In genomic region chr1:116910379-116911165, GRCh38 we compare ENCODE assay signal across 8 cellular contexts.
DNase-seq lines count a peak whose midpoint lies in the region; ATAC-seq lines count a peak whose summit lies in the region.
"Had no signal": no experiment of that assay in that cellular context is flagged by ENCODE, and none has a peak within 500 bp of the region (broad histone marks: within the 10 kb centered on the region; RNA-seq: fewer than 3 reads in every experiment).

No MANE protein-coding gene starts in this region.

- H3K9ac ChIP-seq in adipocyte (ENCODE audit: low read length): peak overlapping the region; percentile 82
- H3K9ac ChIP-seq in iPS-18a (ENCODE audit: low read length): peak overlapping the region; percentile 76

- no peaks in the 10 kb centered on the region for H3K36me3 ChIP-seq in adipocyte (ENCODE audit: control insufficient read depth, insufficient read depth, low read length, severe bottlenecking)
- no peaks in the 10 kb centered on the region for H3K36me3 ChIP-seq in iPS-18a (ENCODE audit: control insufficient read depth, low read depth, low read length)

- H3K27ac ChIP-seq in iPS-18a (ENCODE audit: low read length): no peak overlapping the region

- peak; percentile 17 for DNase-seq in RKO (ENCODE audit: low spot score)
- DNase-seq in adipocyte (ENCODE audit: low read depth): peak; percentile 64
- DNase-seq in stimulated activated CD4-positive, alpha-beta T cell treated with anti-CD3 and anti-CD28 coated beads, Interleukin-12 subunit alpha, Interleukin-12 subunit beta, amount 100 ng/mL, for 48 hours (ENCODE audit: low read depth in 2 of 3, low spot score in 1 of 3): peak; percentile 11 to 23 (median 22)
- no peak for DNase-seq in NAMALWA (ENCODE audit: low spot score)
- no peak for DNase-seq in NCI-H226
- DNase-seq: activated B cell treated with CpG ODN at 0.5 μM for 24 hours had no signal

- H3K4me1 ChIP-seq in adipocyte (ENCODE audit: control insufficient read depth, insufficient read depth, low read length) (peaks cover 15% of the 10 kb centered on the region), iPS-18a (ENCODE audit: control insufficient read depth, low read depth, low read length) (peaks cover 21% of the 10 kb centered on the region)

- peak overlapping the region; percentile 84 for H3K4me3 ChIP-seq in adipocyte (ENCODE audit: low read length)
- peak overlapping the region; percentile 91 for H3K4me3 ChIP-seq in iPS-18a (ENCODE audit: low read length)

- no peaks in the 10 kb centered on the region for H3K9me3 ChIP-seq in adipocyte (ENCODE audit: control insufficient read depth, low read length)
- H3K9me3 ChIP-seq in iPS-18a (ENCODE audit: control insufficient read depth, low read depth, low read length): no peaks in the 10 kb centered on the region

- peak; percentile 45 for ATAC-seq in GM18498 (IDR thresholded peaks at IDR 0.05; ENCODE audit: unreplicated experiment)

- H3K27me3 ChIP-seq in adipocyte (replicated peaks; ENCODE audit: control insufficient read depth, insufficient read depth, low read length): peaks cover 5% of the 10 kb centered on the region
- peaks cover 8% of the 10 kb centered on the region for H3K27me3 ChIP-seq in iPS-18a (ENCODE audit: control insufficient read depth, insufficient read depth, low read length)

Comparison
In these comparisons a context has a peak if more than half of its experiments do, and no peak if none do; other contexts are left out.
1. DNase-seq: peak in RKO (single experiment), adipocyte (single experiment) and stimulated activated CD4-positive, alpha-beta T cell treated with anti-CD3 and anti-CD28 coated beads, Interleukin-12 subunit alpha, Interleukin-12 subunit beta, amount 100 ng/mL, for 48 hours (3 of 3); none in NAMALWA (single experiment) and NCI-H226 (single experiment).